15 cellular contexts compared by ENCODE assay signal in the genomic region with DNA sequence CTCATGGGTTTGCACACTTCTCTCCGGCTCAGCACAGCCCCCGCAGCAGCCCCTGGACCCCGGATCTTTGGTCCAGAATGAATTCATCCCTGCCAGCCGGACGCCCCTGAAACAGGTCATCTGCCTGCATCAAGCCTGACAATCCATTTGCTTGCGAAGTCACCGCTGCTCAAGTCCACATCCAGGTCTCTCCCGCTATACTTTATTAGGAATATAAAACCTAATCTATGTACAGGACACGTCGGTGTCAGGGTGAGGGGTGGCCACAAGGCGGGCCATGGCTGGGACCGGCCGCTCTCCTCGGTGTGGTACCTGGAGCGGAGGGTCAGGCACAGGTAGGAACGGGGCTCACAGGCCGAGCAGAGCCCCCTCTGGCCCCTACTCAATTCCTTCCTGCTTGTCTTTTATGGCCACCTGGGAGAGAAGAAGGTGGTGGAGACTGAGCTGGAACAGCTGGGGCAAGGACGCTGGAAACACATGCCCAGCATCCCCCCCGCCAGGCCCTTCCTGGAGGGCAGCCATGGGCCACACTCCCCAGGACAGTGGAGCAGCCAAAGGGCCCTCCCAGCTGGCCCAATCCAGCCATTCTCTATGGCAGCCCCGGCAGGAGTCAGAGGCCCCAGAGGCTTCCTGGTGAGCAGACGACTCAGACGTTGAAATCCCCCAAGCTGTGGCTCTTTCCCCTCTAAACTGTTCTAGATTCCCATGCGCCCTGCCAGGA. TPM values are rescaled to one million over a fixed set of nuclear protein-coding genes. Genes with fewer than 3 reads are reported as not detected.
DNase-seq lines count a peak whose midpoint lies in the region; ATAC-seq and TF ChIP-seq lines count a peak whose summit lies in the region.
"Had no signal": no experiment of that assay in that cellular context is flagged by ENCODE, and none has a peak within 500 bp of the region (broad histone marks: within the 10 kb centered on the region; RNA-seq: fewer than 3 reads in every experiment).

No MANE protein-coding gene starts in this region.

- no peak overlapping the region for H3K27ac ChIP-seq in MM.1S (ENCODE audit: low read length)
- H3K27ac ChIP-seq: A549, neutrophil had no signal

- intact Hi-C loops in left ventricle myocardium superior (cut with micrococcal nuclease) (no loop called here), sciatic nerve (cut with DNase I) (no loop called here)

- peak; percentile 49 for DNase-seq in activated CD8-positive, alpha-beta memory T cell treated with anti-CD3 and anti-CD28 coated beads, Interleukin-2, amount 50 U/mL, for 48 hours
- DNase-seq in activated CD8-positive, alpha-beta memory T cell treated with anti-CD3 and anti-CD28 coated beads, Interleukin-2, amount 50 U/mL, for 4 hours: no peak
- DNase-seq in MM.1S: peak; percentile 4
- DNase-seq in left ventricle myocardium superior: peak; percentile 25
- peak; percentile 56 for DNase-seq in sciatic nerve (ENCODE audit: low spot score)
- DNase-seq: activated CD4-positive, alpha-beta T cell treated with anti-CD3 and anti-CD28 coated beads for 48 hours; EL; mesenchymal stem cell; NCI-H774 had no signal

- no peak overlapping the region for H3K9ac ChIP-seq in MM.1S (ENCODE audit: low read length)

- no peaks in the 10 kb centered on the region for H3K4me1 ChIP-seq in MM.1S (ENCODE audit: low read length)
- H3K4me1 ChIP-seq: A549 had no signal

- H3F3A ChIP-seq in MM.1S (ENCODE audit: insufficient read depth, low read length): no peaks in the 10 kb centered on the region

- ATAC-seq in left ventricle myocardium superior (no peak), sciatic nerve (no peak), GM21619 (IDR thresholded peaks at IDR 0.05; ENCODE audit: unreplicated experiment) (no peak), GM19467 (IDR thresholded peaks at IDR 0.05; ENCODE audit: unreplicated experiment) (no peak), GM18873 (IDR thresholded peaks at IDR 0.05; ENCODE audit: low FRiP score, unreplicated experiment) (no peak)
- ATAC-seq: A549; CD8-positive, alpha-beta T cell had no signal

- H3K9me3 ChIP-seq in MM.1S (replicated peaks; ENCODE audit: insufficient read depth, low read length): no peaks in the 10 kb centered on the region
- H3K9me3 ChIP-seq: A549, neutrophil had no signal

- no peak for TF ChIP-seq CTCF in MM.1S (IDR thresholded peaks at IDR 0.05; ENCODE audit: low read length)

- H4K20me1 ChIP-seq in MM.1S (ENCODE audit: insufficient read depth, low read length): no peaks in the 10 kb centered on the region

- peaks cover 32% of the 10 kb centered on the region for H3K79me2 ChIP-seq in MM.1S (ENCODE audit: low read length)

- H3K36me3 ChIP-seq in MM.1S (replicated peaks; ENCODE audit: insufficient read depth, low read length): no peaks in the 10 kb centered on the region; the same call in 1 of the 2 replicates

- H3K27me3 ChIP-seq in MM.1S (replicated peaks; ENCODE audit: insufficient read depth, low read length): no peaks in the 10 kb centered on the region
- H3K27me3 ChIP-seq: neutrophil had no signal

- H3K4me2 ChIP-seq in MM.1S (ENCODE audit: low read depth, low read length): no peak overlapping the region
- H3K4me2 ChIP-seq: A549 had no signal

- no peak overlapping the region for H3K4me3 ChIP-seq in MM.1S (ENCODE audit: low read length)
- H3K4me3 ChIP-seq: A549 had no signal

- H2AFZ ChIP-seq in MM.1S (ENCODE audit: low read length): no peak overlapping the region

- H3K9me2 ChIP-seq in MM.1S (replicated peaks; ENCODE audit: insufficient read depth, low read length): no peaks in the 10 kb centered on the region

RNA-seq across cellular contexts. Expression of a gene that starts 5.3 kb away (rescaled TPM):
- total RNA-seq in left ventricle myocardium superior: 49.6 TPM
- total RNA-seq in sciatic nerve: 31.6 TPM

RNA-seq across cellular contexts. Expression of a gene that starts 8.6 kb away (rescaled TPM):
- total RNA-seq in left ventricle myocardium superior (10.4 TPM), sciatic nerve (11.1 TPM)

RNA-seq across cellular contexts. Expression of a gene that starts 8.8 kb away (rescaled TPM):
- total RNA-seq in left ventricle myocardium superior (4.5 TPM), sciatic nerve (8.6 TPM)

RNA-seq across cellular contexts. Expression of a gene that starts 40.1 kb away (rescaled TPM):
- 3.1 TPM for total RNA-seq in left ventricle myocardium superior
- 18.0 TPM for total RNA-seq in sciatic nerve

RNA-seq across cellular contexts. Expression of a gene that starts 44.1 kb away (rescaled TPM):
- 7.5 TPM for total RNA-seq in left ventricle myocardium superior
- total RNA-seq in sciatic nerve: 59.3 TPM
